34 cellular contexts compared by ENCODE assay signal in genomic region chr11:64010783-64011182, GRCh38. TPM values are rescaled to one million over a fixed set of nuclear protein-coding genes. Genes with fewer than 3 reads are reported as not detected.
"Had no signal": no experiment of that assay in that cellular context is flagged by ENCODE, and none has a peak within 500 bp of the region (broad histone marks: within the 10 kb centered on the region; RNA-seq: fewer than 3 reads in every experiment).

No MANE protein-coding gene starts in this region.

- H3K27me3 ChIP-seq: brain microvascular endothelial cell, gastrocnemius medialis had no signal

- H3K27ac ChIP-seq: brain microvascular endothelial cell, esophagus muscularis mucosa, foreskin keratinocyte, gastrocnemius medialis, heart left ventricle, WERI-Rb-1 had no signal

- FAIRE-seq: astrocyte, colon had no signal

- H3K4me3 Mint-ChIP-seq: activated B cell treated with CpG ODN at 0.5 μM for 24 hours; activated CD8-positive, alpha-beta T cell treated with anti-CD3 and anti-CD28 coated beads for 36 hours; activated naive CD8-positive, alpha-beta T cell; activated T-cell treated with anti-CD3 and anti-CD28 coated beads, Interleukin-2, amount 50 U/mL, for 4 hours; activated T-helper 17 cell treated with anti-CD3 and anti-CD28 coated beads, Interleukin-2, amount 50 U/mL, for 72 hours; central memory CD8-positive, alpha-beta T cell; effector memory CD8-positive, alpha-beta T cell; T-helper 1 cell treated with Interleukin-12 subunit alpha and Interleukin-12 subunit beta and Interleukin-4 antibody, amounts not matched to agents 30 μg/mL and 1 μg/mL, for 36 hours had no signal

- H3K27ac Mint-ChIP-seq: activated B cell treated with CpG ODN at 0.5 μM for 24 hours; activated CD8-positive, alpha-beta T cell treated with anti-CD3 and anti-CD28 coated beads for 36 hours; activated naive CD8-positive, alpha-beta T cell; activated T-helper 17 cell treated with anti-CD3 and anti-CD28 coated beads, Interleukin-2, amount 50 U/mL, for 72 hours; T-helper 1 cell treated with Interleukin-12 subunit alpha and Interleukin-12 subunit beta and Interleukin-4 antibody, amounts not matched to agents 30 μg/mL and 1 μg/mL, for 36 hours had no signal

- H3K4me3 ChIP-seq: esophagus muscularis mucosa, gastrocnemius medialis, heart left ventricle had no signal

- H3K36me3 ChIP-seq: brain microvascular endothelial cell, esophagus muscularis mucosa, gastrocnemius medialis, heart left ventricle, WERI-Rb-1 had no signal

- H3K4me1 ChIP-seq: foreskin keratinocyte had no signal

- DNase-seq: activated B cell treated with CpG ODN at 0.5 μM for 24 hours; activated CD4-positive, alpha-beta T cell treated with anti-CD3 and anti-CD28 coated beads for 48 hours; activated CD4-positive, alpha-beta T cell treated with anti-CD3 and anti-CD28 coated beads, Interleukin-2, amount 50 U/mL, for 1 hour; activated CD4-positive, alpha-beta T cell treated with anti-CD3 and anti-CD28 coated beads, Interleukin-2, amount 50 U/mL, for 48 hours; activated CD8-positive, alpha-beta memory T cell treated with anti-CD3 and anti-CD28 coated beads for 24 hours; activated CD8-positive, alpha-beta T cell treated with anti-CD3 and anti-CD28 coated beads for 36 hours; activated effector memory CD4-positive, alpha-beta T cell treated with Interleukin-2 at 50 U/mL for 16 hours; activated gamma-delta T cell treated with Interleukin-2 at 50 U/mL for 16 hours; activated naive CD4-positive, alpha-beta T cell treated with anti-CD3 and anti-CD28 coated beads, Interleukin-2, amount 50 U/mL, for 16 hours; activated naive CD4-positive, alpha-beta T cell treated with Interleukin-2 at 50 U/mL for 16 hours; activated T-cell treated with anti-CD3 and anti-CD28 coated beads, Interleukin-2, amount 50 U/mL, for 4 hours; amniotic stem cell; anterior cingulate cortex; brain microvascular endothelial cell; cortex of kidney; dermis blood vessel endothelial cell; effector CD4-positive, alpha-beta T cell; effector memory CD8-positive, alpha-beta T cell; erythroblast; foreskin keratinocyte; gastrocnemius medialis; glutamatergic neuron; heart left ventricle; T1000; WERI-Rb-1 had no signal

- H3K9me3 ChIP-seq: esophagus muscularis mucosa, gastrocnemius medialis, heart left ventricle had no signal

- ATAC-seq: activated CD4-positive, CD25-positive, alpha-beta regulatory T cell treated with anti-CD3 and anti-CD28 coated beads, Interleukin-2, amount 50 U/mL, for 24 hours; activated CD8-positive, alpha-beta T cell treated with anti-CD3 and anti-CD28 coated beads for 36 hours; activated T-cell treated with anti-CD3 and anti-CD28 coated beads, Interleukin-2, amount 50 U/mL, for 4 hours; activated T-helper 17 cell treated with anti-CD3 and anti-CD28 coated beads, Interleukin-2, amount 50 U/mL, for 72 hours; effector memory CD8-positive, alpha-beta T cell; foreskin keratinocyte; gastrocnemius medialis; heart left ventricle had no signal

- H3K9me3 Mint-ChIP-seq: activated T-cell treated with anti-CD3 and anti-CD28 coated beads, Interleukin-2, amount 50 U/mL, for 4 hours; activated T-helper 17 cell treated with anti-CD3 and anti-CD28 coated beads, Interleukin-2, amount 50 U/mL, for 72 hours had no signal

RNA-seq across cellular contexts. Expression of gene FLRT1, which starts 24.9 kb away (rescaled TPM):
- total RNA-seq: activated B cell treated with CpG ODN at 0.5 μM for 24 hours; activated CD8-positive, alpha-beta T cell treated with anti-CD3 and anti-CD28 coated beads for 36 hours; activated T-cell treated with anti-CD3 and anti-CD28 coated beads, Interleukin-2, amount 50 U/mL, for 4 hours; activated T-helper 17 cell treated with anti-CD3 and anti-CD28 coated beads, Interleukin-2, amount 50 U/mL, for 72 hours; dermis blood vessel endothelial cell; foreskin keratinocyte; gastrocnemius medialis; T-helper 2 cell treated with Interferon-gamma antibody and Interleukin-4, amounts not matched to agents 100 ng/mL and 5 ng/mL, for 36 hours had no signal
- polyA plus RNA-seq: foreskin keratinocyte had no signal
